19 cellular contexts compared by ENCODE assay signal in the genomic region with DNA sequence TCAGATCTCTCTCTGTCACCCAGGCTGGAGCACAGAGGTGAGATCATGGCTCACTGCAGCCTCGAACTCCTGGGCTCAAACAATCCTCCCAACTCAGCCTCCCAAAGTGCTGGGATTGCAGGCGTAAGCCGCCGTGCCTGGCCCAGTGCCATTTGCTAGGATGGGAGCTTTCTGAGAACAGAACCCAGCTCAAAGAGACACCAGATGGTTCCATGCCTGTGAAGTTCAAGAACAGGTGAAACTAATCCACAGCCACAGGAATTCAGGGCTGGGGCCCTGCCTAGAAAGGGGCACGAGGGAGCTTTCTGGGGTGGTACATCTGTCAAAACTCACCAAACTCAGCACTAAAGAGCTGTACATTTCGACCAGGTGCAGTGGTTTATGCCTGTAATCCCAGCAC. TPM values are rescaled to one million over a fixed set of nuclear protein-coding genes. Genes with fewer than 3 reads are reported as not detected.
"Had no signal": no experiment of that assay in that cellular context is flagged by ENCODE, and none has a peak within 500 bp of the region (broad histone marks: within the 10 kb centered on the region; RNA-seq: fewer than 3 reads in every experiment).

No MANE protein-coding gene starts in this region.

- DNase-seq: colonic mucosa; dermis blood vessel endothelial cell; effector CD4-positive, alpha-beta T cell; endodermal cell; erythroblast; foreskin keratinocyte; hippocampal formation; left colon; left ventricle myocardium superior; mesendoderm; naive thymus-derived CD4-positive, alpha-beta T cell; nephron progenitor cell; stimulated activated CD4-positive, alpha-beta T cell treated with anti-CD3 and anti-CD28 coated beads, Interleukin-12 subunit alpha, Interleukin-12 subunit beta, amount 100 ng/mL, for 4 hours; stimulated activated naive CD4-positive, alpha-beta T cell treated with Interleukin-2 at 50 U/mL for 16 hours; trophoblast cell had no signal

- ATAC-seq: foreskin keratinocyte; left ventricle myocardium superior; naive thymus-derived CD4-positive, alpha-beta T cell; sciatic nerve had no signal

RNA-seq across cellular contexts. Expression of a gene that starts 4.2 kb away (rescaled TPM):
- total RNA-seq: dermis blood vessel endothelial cell, endothelial cell of umbilical vein, foreskin keratinocyte, kidney epithelial cell, left ventricle myocardium superior, pulmonary artery endothelial cell had no signal
- polyA plus RNA-seq: naive thymus-derived CD4-positive, alpha-beta T cell had no signal
